12 cellular contexts compared by ENCODE assay signal in genomic region chr1:235023197-235024044, GRCh38.
A peak's percentile ranks its signal among the peaks of the same experiment; 100 is the strongest.
DNase-seq lines count a peak whose midpoint lies in the region; ATAC-seq, FAIRE-seq and TF ChIP-seq lines count a peak whose summit lies in the region.
"Had no signal": no experiment of that assay in that cellular context is flagged by ENCODE, and none has a peak within 500 bp of the region (broad histone marks: within the 10 kb centered on the region; RNA-seq: fewer than 3 reads in every experiment).

No MANE protein-coding gene starts in this region.

- H3K4me3 ChIP-seq in cardiac muscle cell (no peak overlapping the region), uterus (no peak overlapping the region)
- H3K4me3 ChIP-seq: coronary artery, gastrocnemius medialis, skin epidermis had no signal

- H3K4me1 ChIP-seq in cardiac muscle cell (ENCODE audit: low read depth) (peaks cover 20% of the 10 kb centered on the region), uterus (peaks cover 0 to 6% of the 10 kb centered on the region in 2 donors)

- no peak for TF ChIP-seq POLR2A in uterus (IDR thresholded peaks at IDR 0.05)

- ATAC-seq in Right ventricle myocardium superior (ENCODE audit: poor library complexity) (no peak), HG02884 (IDR thresholded peaks at IDR 0.05; ENCODE audit: unreplicated experiment) (peak; percentile 72), HG03521 (IDR thresholded peaks at IDR 0.05; ENCODE audit: unreplicated experiment) (no peak)
- ATAC-seq: gastrocnemius medialis had no signal

- H3K9me3 ChIP-seq in cardiac muscle cell (ENCODE audit: low read depth) (no peaks in the 10 kb centered on the region), uterus (no peaks in the 10 kb centered on the region)
- H3K9me3 ChIP-seq: gastrocnemius medialis had no signal

- no peak for TF ChIP-seq CTCF in cardiac muscle cell (IDR thresholded peaks at IDR 0.05; ENCODE audit: low read depth, low read length)
- no peak for TF ChIP-seq CTCF in uterus (IDR thresholded peaks at IDR 0.05)

- FAIRE-seq in RCC 7860 (lab: Jason Lieb, UNC) = no peak

- H3K27me3 ChIP-seq in cardiac muscle cell (no peaks in the 10 kb centered on the region), uterus (no peaks in the 10 kb centered on the region)
- H3K27me3 ChIP-seq: gastrocnemius medialis had no signal

- DNase-seq in cardiac muscle cell (ENCODE audit: low read depth in 1 of 2, low spot score in 1 of 2) (no peak), Right ventricle myocardium superior (no peak), dermis blood vessel endothelial cell (peak; percentile 65), uterus (no peak), RCC 7860 (ENCODE audit: low spot score) (no peak)
- no peak for DNase-seq in activated CD4-positive, CD25-positive, alpha-beta regulatory T cell treated with anti-CD3 and anti-CD28 coated beads, Interleukin-2, amount 50 U/mL, for 72 hours
- DNase-seq: gastrocnemius medialis, NCI-H1417 treated with DMSO at 0.1 percent for 48 hours had no signal

- H3K36me3 ChIP-seq in cardiac muscle cell (no peaks in the 10 kb centered on the region), uterus (no peaks in the 10 kb centered on the region)
- H3K36me3 ChIP-seq: gastrocnemius medialis had no signal

- intact Hi-C loops in Right ventricle myocardium superior (cut with DNase I) = no loop called here
- intact Hi-C loops in uterus (cut with DNase I; ENCODE audit: low total_unique reads) = no loop called here

- H3K27ac ChIP-seq in cardiac muscle cell (peak overlapping the region; percentile 35), uterus (peak overlapping the region; percentile 76 to 85)
- H3K27ac ChIP-seq: coronary artery had no signal
